Comparison of ENCODE assay signal across 8 cellular contexts in genomic region chr16:4537376-4538066, GRCh38. TPM values are rescaled to one million over a fixed set of nuclear protein-coding genes. Genes with fewer than 3 reads are reported as not detected.
DNase-seq lines count a peak whose midpoint lies in the region; ATAC-seq and TF ChIP-seq lines count a peak whose summit lies in the region.

No MANE protein-coding gene starts in this region.

- no peaks in the 10 kb centered on the region for H3K9me3 ChIP-seq in CD4-positive, alpha-beta memory T cell (ENCODE audit: control insufficient read depth in 1 of 2, low read length in 2 of 2)
- H3K9me3 ChIP-seq in MM.1S (replicated peaks; ENCODE audit: insufficient read depth, low read length): no peaks in the 10 kb centered on the region
- H3K9me3 ChIP-seq in mesodermal cell (ENCODE audit: control insufficient read depth, low read length): peaks cover 20% of the 10 kb centered on the region

- peaks cover 30% of the 10 kb centered on the region for H3K4me1 ChIP-seq in CD4-positive, alpha-beta memory T cell (ENCODE audit: insufficient read depth, low read length)
- peaks cover 22% of the 10 kb centered on the region for H3K4me1 ChIP-seq in MM.1S (ENCODE audit: low read length)
- H3K4me1 ChIP-seq in mesodermal cell (ENCODE audit: control insufficient read depth, insufficient read depth, low read length, poor library complexity, severe bottlenecking): peaks cover 3% of the 10 kb centered on the region
- no peaks in the 10 kb centered on the region for H3K4me1 ChIP-seq in urinary bladder (ENCODE audit: insufficient read depth)

- H3K4me2 ChIP-seq in MM.1S (ENCODE audit: low read depth, low read length): peak overlapping the region; percentile 92

- H3K4me3 Mint-ChIP-seq in CD4-positive, alpha-beta memory T cell: peak overlapping the region; percentile 63 to 89 (median 82)

- H3K4me1 Mint-ChIP-seq in CD4-positive, alpha-beta memory T cell: peaks cover 20 to 44% (median 27%) of the 10 kb centered on the region in 4 donors

- H3K36me3 ChIP-seq in CD4-positive, alpha-beta memory T cell (ENCODE audit: insufficient read depth, low read length): peaks cover 3% of the 10 kb centered on the region
- H3K36me3 ChIP-seq in MM.1S (replicated peaks; ENCODE audit: insufficient read depth, low read length): no peaks in the 10 kb centered on the region
- peaks cover 29% of the 10 kb centered on the region for H3K36me3 ChIP-seq in mesodermal cell (ENCODE audit: control insufficient read depth, insufficient read depth, low read length)
- H3K36me3 ChIP-seq in urinary bladder (ENCODE audit: insufficient read depth): no peaks in the 10 kb centered on the region

- peaks cover 0 to 6% (median 0%) of the 10 kb centered on the region in 8 donors for H3K9me3 Mint-ChIP-seq in CD4-positive, alpha-beta memory T cell

- peak overlapping the region; percentile 58 to 90 (median 80) for H3K27ac Mint-ChIP-seq in CD4-positive, alpha-beta memory T cell

- POLR2A ChIA-PET in CD4-positive, alpha-beta memory T cell (lab: Charles Lee; ENCODE audit: partially characterized antibody): interaction anchor here (1.0 to 4.6 kb wide), 8 partner anchors 11 to 145 kb away, joined by 3 to 36 read pairs (median 12); partner anchors contain the start of genes CORO7 and HMOX2

- H3K9ac ChIP-seq in MM.1S (ENCODE audit: low read length): peak overlapping the region; percentile 77

- peak overlapping the region; percentile 77 for H3K27ac ChIP-seq in CD4-positive, alpha-beta memory T cell (ENCODE audit: low read depth, low read length)
- H3K27ac ChIP-seq in MM.1S (ENCODE audit: low read length) (no peak overlapping the region), dorsolateral prefrontal cortex (peak overlapping the region; percentile 85 to 99 (median 97)), mesodermal cell (ENCODE audit: low read depth, low read length, severe bottlenecking) (no peak overlapping the region), urinary bladder (ENCODE audit: low read depth) (no peak overlapping the region)

- no peak for DNase-seq in CD4-positive, alpha-beta memory T cell
- DNase-seq in MM.1S: no peak
- DNase-seq in dorsolateral prefrontal cortex: peak in 2 of 10 donors; percentile 49 to 57

- peaks cover 0 to 11% of the 10 kb centered on the region in 2 donors for H3K36me3 Mint-ChIP-seq in CD4-positive, alpha-beta memory T cell

- peak overlapping the region; percentile 17 to 92 for H3K4me3 ChIP-seq in CD4-positive, alpha-beta memory T cell (ENCODE audit: low read length in 2 of 2)
- H3K4me3 ChIP-seq in MM.1S (ENCODE audit: low read length): peak overlapping the region; percentile 74
- peak overlapping the region; percentile 68 to 97 (median 90) for H3K4me3 ChIP-seq in dorsolateral prefrontal cortex
- H3K4me3 ChIP-seq in mesodermal cell (ENCODE audit: extremely low read depth, insufficient read depth, low read length, poor library complexity, severe bottlenecking): peak overlapping the region; percentile 90
- peak overlapping the region; percentile 82 for H3K4me3 ChIP-seq in urinary bladder (ENCODE audit: low read depth, low read length)

- ATAC-seq in GM19324 (IDR thresholded peaks at IDR 0.05; ENCODE audit: low FRiP score, unreplicated experiment) (no peak), GM18909 (IDR thresholded peaks at IDR 0.05; ENCODE audit: poor library complexity, unreplicated experiment) (no peak), GM21786 (IDR thresholded peaks at IDR 0.05; ENCODE audit: unreplicated experiment) (no peak)

- no peaks in the 10 kb centered on the region for H3K27me3 ChIP-seq in CD4-positive, alpha-beta memory T cell (ENCODE audit: insufficient read depth, low read length)
- H3K27me3 ChIP-seq in MM.1S (replicated peaks; ENCODE audit: insufficient read depth, low read length): no peaks in the 10 kb centered on the region
- H3K27me3 ChIP-seq in dorsolateral prefrontal cortex: no peaks in the 10 kb centered on the region

- intact Hi-C loops in CD4-positive, alpha-beta memory T cell (cut with micrococcal nuclease): loop anchor here (1.0 to 2.0 kb wide), 4 partner anchors 32 to 113 kb away; partner anchors contain the start of genes DNAJA3 and HMOX2
- intact Hi-C loops in dorsolateral prefrontal cortex (cut with DNase I): loop anchor here (5.0 to 10.0 kb wide), 2 partner anchors 75 to 537 kb away; partner anchors contain the start of genes ALG1 (in 1 of the 2) and UBALD1 (in 1 of the 2)

- H3K9me2 ChIP-seq in MM.1S (replicated peaks; ENCODE audit: insufficient read depth, low read length): no peaks in the 10 kb centered on the region

- H3K79me2 ChIP-seq in MM.1S (ENCODE audit: low read length): peaks cover 58% of the 10 kb centered on the region

- no peaks in the 10 kb centered on the region for H3K27me3 Mint-ChIP-seq in CD4-positive, alpha-beta memory T cell

- H3F3A ChIP-seq in MM.1S (ENCODE audit: insufficient read depth, low read length): 0 out of 2 replicates have a peak, but pooled peaks cover 7% of the 10 kb centered on the region

- 14 to 17% methylated on average over 25 to 44 of the region's 44 CpGs for WGBS in mesodermal cell (ENCODE audit: insufficient coverage in 2 of 2), 2 experiments
- 18% methylated on average over 44 of the region's 44 CpGs for WGBS in urinary bladder

- TF ChIP-seq CTCF in MM.1S (IDR thresholded peaks at IDR 0.05; ENCODE audit: low read length) (no peak), dorsolateral prefrontal cortex (IDR thresholded peaks at IDR 0.05 in 54 of 56, conservative IDR thresholded peaks at IDR 0.05 in 2 of 56; ENCODE audit: low read depth in 1 of 56, partially characterized antibody in 56 of 56) (no peak)

- CTCF ChIA-PET in CD4-positive, alpha-beta memory T cell (lab: Charles Lee; ENCODE audit: partially characterized antibody): interaction anchor here (1.4 to 2.0 kb wide), 3 partner anchors 11 to 61 kb away, joined by 5 to 11 read pairs (median 10); partner anchors contain the start of gene HMOX2

- peak overlapping the region; percentile 28; the same call in 1 of the 2 replicates for H2AFZ ChIP-seq in MM.1S (ENCODE audit: low read length)

- no peaks in the 10 kb centered on the region for H4K20me1 ChIP-seq in MM.1S (ENCODE audit: insufficient read depth, low read length)

RNA-seq across cellular contexts. Expression of gene CDIP1, which starts 1.1 kb away (rescaled TPM):
- total RNA-seq in CD4-positive, alpha-beta memory T cell: 10 to 100 TPM; 19.0 to 21.1 TPM
- 10 to 100 TPM; 10.2 to 15.7 TPM for polyA plus RNA-seq in CD4-positive, alpha-beta memory T cell
- total RNA-seq in dorsolateral prefrontal cortex (100 to 1,000 TPM; 100 to 237 (median 186) TPM), urinary bladder (6.2 TPM)
- 42.1 TPM for polyA plus RNA-seq in mesodermal cell (2013, experiment 1 of 2)
- polyA plus RNA-seq in mesodermal cell (2013, experiment 2 of 2): 35.3 TPM
- polyA plus RNA-seq in urinary bladder: 28.7 TPM

RNA-seq across cellular contexts. Expression of gene C16orf96, which starts 18.6 kb away (rescaled TPM):
- total RNA-seq in CD4-positive, alpha-beta memory T cell: under 1 TPM; 0.29 to 0.33 TPM
- polyA plus RNA-seq in CD4-positive, alpha-beta memory T cell: not detected
- total RNA-seq in dorsolateral prefrontal cortex (1 to 10 TPM in 59 of 120 experiments, under 1 TPM in 61; 0.30 to 2.0 (median 1.00) TPM), urinary bladder (0.11 TPM)
- 0.44 TPM for polyA plus RNA-seq in mesodermal cell (2013, experiment 1 of 2)
- polyA plus RNA-seq in mesodermal cell (2013, experiment 2 of 2): 0.30 TPM
- 0.04 TPM for polyA plus RNA-seq in urinary bladder

Comparison
In these comparisons a context has a peak if more than half of its experiments do, and no peak if none do; other contexts are left out.
1. H3K27ac ChIP-seq: peak in CD4-positive, alpha-beta memory T cell (single experiment) and dorsolateral prefrontal cortex (59 of 59); none in MM.1S (single experiment), mesodermal cell (single experiment) and urinary bladder (single experiment).
2. RNA of gene CDIP1, which starts 1.1 kb away (total RNA-seq): 100 to 237 TPM in dorsolateral prefrontal cortex; 19.0 to 21.1 TPM in CD4-positive, alpha-beta memory T cell and 6.2 TPM in urinary bladder (single experiment); every median in the first group is over 4 times any median in the second.
3. Peak in every context shown above with its lines, with median percentiles within 50 percentile points of each other: H3K4me3 ChIP-seq.